In the genomic region with DNA sequence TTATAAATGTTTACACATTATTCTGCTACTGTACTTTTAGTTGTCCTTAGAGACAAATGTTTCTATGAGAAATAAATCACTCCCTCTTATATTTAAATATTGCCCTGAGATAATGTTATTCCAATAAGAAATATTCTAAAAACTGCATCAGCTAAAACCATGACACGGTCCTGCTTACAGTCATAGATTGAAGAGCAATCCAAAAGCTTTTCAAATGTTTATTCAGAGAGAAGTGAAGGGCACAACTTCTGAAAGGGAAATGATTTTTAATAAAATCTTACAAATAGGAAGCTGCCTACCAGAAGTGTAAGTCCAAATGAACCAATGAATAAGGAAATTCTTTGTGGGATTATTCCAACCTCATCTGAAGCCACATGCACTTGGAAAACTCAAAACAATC, we compare ENCODE assay signal across 22 cellular contexts.
"Had no signal": no experiment of that assay in that cellular context is flagged by ENCODE, and none has a peak within 500 bp of the region (broad histone marks: within the 10 kb centered on the region; RNA-seq: fewer than 3 reads in every experiment).

No MANE protein-coding gene starts in this region.

- DNase-seq: dermis blood vessel endothelial cell; dorsolateral prefrontal cortex; effector CD4-positive, alpha-beta T cell; effector memory CD4-positive, alpha-beta T cell; foreskin keratinocyte; heart left ventricle; hypothalamus; immature natural killer cell; islet precursor cell; kidney; kidney glomerular epithelial cell; left colon; left ventricle myocardium superior; lower lobe of right lung; mesenchymal stem cell; mucosa of descending colon; naive B cell; naive thymus-derived CD8-positive, alpha-beta T cell had no signal

- H3K4me1 ChIP-seq: foreskin keratinocyte, gastroesophageal sphincter, lower lobe of right lung had no signal

- H3K27ac ChIP-seq: dorsolateral prefrontal cortex, esophagus muscularis mucosa, foreskin keratinocyte, gastroesophageal sphincter, heart left ventricle, hepatocyte, lower lobe of right lung had no signal

- H3K4me3 ChIP-seq: dorsolateral prefrontal cortex, esophagus muscularis mucosa, gastroesophageal sphincter, heart left ventricle, hepatocyte, lower lobe of right lung, mucosa of descending colon had no signal

- H3K36me3 ChIP-seq: esophagus muscularis mucosa, gastroesophageal sphincter, heart left ventricle, lower lobe of right lung had no signal

- H3K9me3 ChIP-seq: gastroesophageal sphincter, lower lobe of right lung, mucosa of descending colon had no signal

- H2AFZ ChIP-seq: hepatocyte had no signal

- H3K79me2 ChIP-seq: hepatocyte had no signal

- H3K4me2 ChIP-seq: hepatocyte had no signal

- H3K27me3 ChIP-seq: dorsolateral prefrontal cortex, esophagus muscularis mucosa, gastroesophageal sphincter, heart left ventricle, hepatocyte had no signal

- ATAC-seq: foreskin keratinocyte; gastroesophageal sphincter; heart left ventricle; left colon; left lobe of liver; left ventricle myocardium superior; mucosa of descending colon; naive thymus-derived CD8-positive, alpha-beta T cell had no signal
